ENCODE assay signal across 31 cellular contexts in the genomic region with DNA sequence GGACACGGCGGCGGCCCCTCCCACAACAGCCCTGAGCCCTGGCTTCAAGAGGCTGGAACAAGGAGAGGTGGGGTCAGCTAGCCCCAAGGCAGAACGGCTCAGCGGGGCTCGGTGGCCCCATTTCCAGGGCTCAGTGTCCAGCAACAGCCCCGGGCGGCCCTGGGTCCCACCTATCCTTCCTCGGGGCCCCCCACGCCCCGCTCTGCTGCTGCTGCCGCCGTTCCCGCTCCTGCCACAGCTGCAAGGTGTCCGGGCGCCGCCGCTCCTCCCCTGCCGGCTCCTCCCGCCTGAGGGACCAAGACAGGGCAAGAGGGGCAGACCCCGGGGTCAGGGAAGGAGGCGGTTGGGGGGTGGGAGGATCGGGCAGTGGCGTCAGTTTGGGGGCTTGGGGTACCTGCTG. TPM values are rescaled to one million over a fixed set of nuclear protein-coding genes. Genes with fewer than 3 reads are reported as not detected.
"Had no signal": no experiment of that assay in that cellular context is flagged by ENCODE, and none has a peak within 500 bp of the region (broad histone marks: within the 10 kb centered on the region; RNA-seq: fewer than 3 reads in every experiment).

No MANE protein-coding gene starts in this region.

- H3K4me1 ChIP-seq: breast epithelium had no signal

- H3K9me3 Mint-ChIP-seq: activated B cell treated with CpG ODN at 0.5 μM for 24 hours; activated CD4-positive, alpha-beta memory T cell treated with anti-CD3 and anti-CD28 coated beads for 36 hours; activated naive CD4-positive, alpha-beta T cell treated with anti-CD3 and anti-CD28 coated beads for 36 hours; activated naive CD4-positive, alpha-beta T cell treated with anti-CD3 and anti-CD28 coated beads, Interleukin-2, amount 50 U/mL, for 72 hours; activated T-cell treated with anti-CD3 and anti-CD28 coated beads, Interleukin-2, amount 50 U/mL, for 72 hours; activated T-helper 17 cell treated with anti-CD3 and anti-CD28 coated beads, Interleukin-2, amount 50 U/mL, for 72 hours had no signal

- H3K9me3 ChIP-seq: adrenal gland, body of pancreas, breast epithelium had no signal

- H3K27ac ChIP-seq: adrenal gland, body of pancreas, breast epithelium had no signal

- H3K27me3 ChIP-seq: adrenal gland, body of pancreas, breast epithelium had no signal

- H3K4me3 Mint-ChIP-seq: activated B cell treated with CpG ODN at 0.5 μM for 24 hours; activated CD4-positive, alpha-beta memory T cell treated with anti-CD3 and anti-CD28 coated beads for 36 hours; activated naive CD4-positive, alpha-beta T cell treated with anti-CD3 and anti-CD28 coated beads for 36 hours; activated T-cell treated with anti-CD3 and anti-CD28 coated beads, Interleukin-2, amount 50 U/mL, for 72 hours; activated T-helper 17 cell treated with anti-CD3 and anti-CD28 coated beads, Interleukin-2, amount 50 U/mL, for 72 hours had no signal

- H3K4me3 ChIP-seq: adrenal gland, body of pancreas, breast epithelium had no signal

- ATAC-seq: activated naive CD4-positive, alpha-beta T cell treated with anti-CD3 and anti-CD28 coated beads, Interleukin-2, amount 50 U/mL, for 72 hours; activated T-cell treated with anti-CD3 and anti-CD28 coated beads, Interleukin-2, amount 50 U/mL, for 72 hours; activated T-helper 17 cell treated with anti-CD3 and anti-CD28 coated beads, Interleukin-2, amount 50 U/mL, for 72 hours; body of pancreas; Panc1 had no signal

- DNase-seq: activated B cell treated with CpG ODN at 0.5 μM for 24 hours; activated CD4-positive, alpha-beta memory T cell treated with anti-CD3 and anti-CD28 coated beads for 36 hours; activated CD4-positive, alpha-beta T cell treated with anti-CD3 and anti-CD28 coated beads for 4 hours; activated CD4-positive, alpha-beta T cell treated with anti-CD3 and anti-CD28 coated beads, Interleukin-2, amount 50 U/mL, for 1 hour; activated CD4-positive, CD25-positive, alpha-beta regulatory T cell treated with anti-CD3 and anti-CD28 coated beads, Interleukin-2, amount 50 U/mL, for 72 hours; activated CD8-positive, alpha-beta memory T cell treated with anti-CD3 and anti-CD28 coated beads, Interleukin-2, amount 50 U/mL, for 4 hours; activated gamma-delta T cell treated with Interleukin-2 at 50 U/mL for 16 hours; activated naive CD4-positive, alpha-beta T cell treated with anti-CD3 and anti-CD28 coated beads for 36 hours; activated T-cell treated with anti-CD3 and anti-CD28 coated beads, Interleukin-2, amount 50 U/mL, for 72 hours; body of pancreas; IMR-90; Karpas-422; KBM-7; NCI-H1105; NCI-H1436; NCI-H1694; NCI-H1930; NCI-H2081 treated with DMSO at 0.1 percent for 48 hours; NCI-H226; NCI-H446 treated with DMSO at 0.1 percent for 48 hours; NCI-H524; NCI-H69; SIG-M5; T1000 had no signal

- H3K36me3 Mint-ChIP-seq: activated naive CD4-positive, alpha-beta T cell treated with anti-CD3 and anti-CD28 coated beads, Interleukin-2, amount 50 U/mL, for 72 hours had no signal

- H3K27ac Mint-ChIP-seq: activated B cell treated with CpG ODN at 0.5 μM for 24 hours; activated CD4-positive, alpha-beta memory T cell treated with anti-CD3 and anti-CD28 coated beads for 36 hours; activated naive CD4-positive, alpha-beta T cell treated with anti-CD3 and anti-CD28 coated beads for 36 hours; activated T-cell treated with anti-CD3 and anti-CD28 coated beads, Interleukin-2, amount 50 U/mL, for 72 hours; activated T-helper 17 cell treated with anti-CD3 and anti-CD28 coated beads, Interleukin-2, amount 50 U/mL, for 72 hours had no signal

- H3K27me3 Mint-ChIP-seq: activated B cell treated with CpG ODN at 0.5 μM for 24 hours; activated CD4-positive, alpha-beta memory T cell treated with anti-CD3 and anti-CD28 coated beads for 36 hours; activated T-helper 17 cell treated with anti-CD3 and anti-CD28 coated beads, Interleukin-2, amount 50 U/mL, for 72 hours had no signal

RNA-seq across cellular contexts. Expression of a gene that starts 3.4 kb away (rescaled TPM):
- total RNA-seq: body of pancreas, cardiac septum, IMR-90, RPMI7951 had no signal
